In the genomic region with DNA sequence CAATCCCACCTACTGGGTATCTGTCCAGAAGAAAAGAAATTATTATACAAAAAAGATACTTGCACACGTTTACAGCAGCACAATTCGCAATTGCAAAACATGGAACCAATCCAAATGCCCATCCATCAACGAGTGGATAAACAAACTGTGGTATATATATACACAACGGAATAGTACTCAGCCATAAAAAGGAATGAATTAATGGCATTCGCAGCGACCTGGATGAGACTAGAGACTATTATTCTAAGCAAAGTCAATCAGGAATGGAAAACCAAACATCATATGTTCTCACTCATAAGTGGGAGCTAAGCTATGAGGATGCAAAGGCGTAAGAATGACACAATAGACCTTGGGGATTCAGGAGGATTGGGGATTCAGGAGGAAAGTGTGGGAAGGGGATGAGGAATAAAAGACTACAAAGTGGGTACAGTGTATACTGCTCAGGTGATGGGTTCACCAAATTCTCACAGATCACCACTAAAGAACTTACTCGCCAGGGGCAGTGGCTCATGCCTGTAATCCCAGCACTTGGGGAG, we compare ENCODE assay signal across 16 cellular contexts. TPM values are rescaled to one million over a fixed set of nuclear protein-coding genes. Genes with fewer than 3 reads are reported as not detected.
A peak's percentile ranks its signal among the peaks of the same experiment; 100 is the strongest.
DNase-seq lines count a peak whose midpoint lies in the region; ATAC-seq and TF ChIP-seq lines count a peak whose summit lies in the region.
"Had no signal": no experiment of that assay in that cellular context is flagged by ENCODE, and none has a peak within 500 bp of the region (broad histone marks: within the 10 kb centered on the region; RNA-seq: fewer than 3 reads in every experiment).

No MANE protein-coding gene starts in this region.

- no peaks in the 10 kb centered on the region for H3K9me3 ChIP-seq in CD4-positive, CD25-positive, alpha-beta regulatory T cell (ENCODE audit: control insufficient read depth in 2 of 2, low read length in 2 of 2)
- no peaks in the 10 kb centered on the region for H3K9me3 ChIP-seq in T-helper 17 cell (ENCODE audit: control insufficient read depth, low read length, poor library complexity, severe bottlenecking)
- no peaks in the 10 kb centered on the region for H3K9me3 ChIP-seq in naive thymus-derived CD4-positive, alpha-beta T cell (ENCODE audit: control insufficient read depth in 2 of 3, low read length in 3 of 3)
- no peaks in the 10 kb centered on the region for H3K9me3 ChIP-seq in right lobe of liver
- H3K9me3 ChIP-seq: BLaER1, HAP-1 had no signal

- no peak overlapping the region for H3K4me3 ChIP-seq in CD4-positive, CD25-positive, alpha-beta regulatory T cell (ENCODE audit: low read depth, low read length)
- H3K4me3 ChIP-seq in naive thymus-derived CD4-positive, alpha-beta T cell (ENCODE audit: low read length) = no peak overlapping the region
- no peak overlapping the region for H3K4me3 ChIP-seq in right lobe of liver
- H3K4me3 ChIP-seq: BLaER1, HAP-1 had no signal

- peaks cover 28% of the 10 kb centered on the region for H3K36me3 ChIP-seq in CD4-positive, CD25-positive, alpha-beta regulatory T cell (ENCODE audit: control insufficient read depth, insufficient read depth, low read length)
- H3K36me3 ChIP-seq in naive thymus-derived CD4-positive, alpha-beta T cell (ENCODE audit: control insufficient read depth in 2 of 3, insufficient read depth in 3 of 3, low read length in 3 of 3) = peaks cover 0 to 11% (median 0%) of the 10 kb centered on the region in 3 experiments
- H3K36me3 ChIP-seq in right lobe of liver = peaks cover 0 to 3% (median 0%) of the 10 kb centered on the region in 4 donors

- H3K27me3 ChIP-seq in CD4-positive, CD25-positive, alpha-beta regulatory T cell (ENCODE audit: control insufficient read depth, insufficient read depth, low read length) = no peaks in the 10 kb centered on the region
- no peaks in the 10 kb centered on the region for H3K27me3 ChIP-seq in naive thymus-derived CD4-positive, alpha-beta T cell (ENCODE audit: control insufficient read depth in 2 of 2, insufficient read depth in 2 of 2, low read length in 2 of 2)
- no peaks in the 10 kb centered on the region for H3K27me3 ChIP-seq in right lobe of liver
- H3K27me3 ChIP-seq: BLaER1 had no signal

- H3K4me1 ChIP-seq in CD4-positive, CD25-positive, alpha-beta regulatory T cell (ENCODE audit: control insufficient read depth, insufficient read depth, low read length, poor library complexity, severe bottlenecking) = peaks cover 8% of the 10 kb centered on the region
- peaks cover 2 to 7% of the 10 kb centered on the region in 2 donors for H3K4me1 ChIP-seq in naive thymus-derived CD4-positive, alpha-beta T cell (ENCODE audit: control insufficient read depth in 2 of 2, insufficient read depth in 2 of 2, low read length in 2 of 2)
- H3K4me1 ChIP-seq in right lobe of liver = peaks cover 0 to 12% (median 5%) of the 10 kb centered on the region in 4 donors
- H3K4me1 ChIP-seq: BLaER1, HAP-1 had no signal

- no peak for TF ChIP-seq POLR2A in right lobe of liver (IDR thresholded peaks at IDR 0.05)

- WGBS in right lobe of liver (ENCODE audit: insufficient coverage, low coverage, low lambda C conversion rate, missing lambda C conversion rate) = 73% methylated on average over 6 of the region's 8 CpGs

- no peaks in the 10 kb centered on the region for H3K27me3 Mint-ChIP-seq in T-helper 2 cell treated with Interferon-gamma antibody and Interleukin-4, amounts not matched to agents 5 μg/mL and 100 μg/mL, for 36 hours (ENCODE audit: low read depth)
- no peaks in the 10 kb centered on the region for H3K27me3 Mint-ChIP-seq in CD4-positive, CD25-positive, alpha-beta regulatory T cell
- no peaks in the 10 kb centered on the region for H3K27me3 Mint-ChIP-seq in T-helper 17 cell
- no peaks in the 10 kb centered on the region for H3K27me3 Mint-ChIP-seq in naive thymus-derived CD4-positive, alpha-beta T cell
- H3K27me3 Mint-ChIP-seq: IgD-negative memory B cell had no signal

- no peak overlapping the region for H3K4me3 Mint-ChIP-seq in T-helper 2 cell treated with Interferon-gamma antibody and Interleukin-4, amounts not matched to agents 5 μg/mL and 100 μg/mL, for 36 hours
- peak overlapping the region in 1 of 4 donors; percentile 36 for H3K4me3 Mint-ChIP-seq in CD4-positive, CD25-positive, alpha-beta regulatory T cell
- H3K4me3 Mint-ChIP-seq in T-helper 17 cell = no peak overlapping the region
- peak overlapping the region in 3 of 10 donors; percentile 18 to 45 (median 21) for H3K4me3 Mint-ChIP-seq in naive thymus-derived CD4-positive, alpha-beta T cell
- H3K4me3 Mint-ChIP-seq: HFFc6, IgD-negative memory B cell had no signal

- CTCF ChIA-PET in naive thymus-derived CD4-positive, alpha-beta T cell (lab: Charles Lee) = no interaction called here

- intact Hi-C loops in naive thymus-derived CD4-positive, alpha-beta T cell (cut with micrococcal nuclease) = no loop called here
- intact Hi-C loops in right lobe of liver (cut with DNase I) = no loop called here

- no peak overlapping the region for H3K27ac ChIP-seq in CD4-positive, CD25-positive, alpha-beta regulatory T cell (ENCODE audit: insufficient read depth, low read length, poor library complexity, severe bottlenecking)
- no peak overlapping the region for H3K27ac ChIP-seq in naive thymus-derived CD4-positive, alpha-beta T cell (ENCODE audit: low read depth, low read length)
- no peak overlapping the region for H3K27ac ChIP-seq in right lobe of liver
- H3K27ac ChIP-seq: BLaER1 had no signal

- ATAC-seq in CD4-positive, CD25-positive, alpha-beta regulatory T cell (ENCODE audit: low read depth in 2 of 2) = no peak
- no peak for ATAC-seq in T-helper 17 cell
- ATAC-seq in naive thymus-derived CD4-positive, alpha-beta T cell = no peak
- no peak for ATAC-seq in right lobe of liver
- ATAC-seq in GM19035 (IDR thresholded peaks at IDR 0.05; ENCODE audit: unreplicated experiment) = no peak

- POLR2A ChIA-PET in naive thymus-derived CD4-positive, alpha-beta T cell (lab: Charles Lee) = no interaction called here

- no peak for DNase-seq in T-helper 2 cell treated with Interferon-gamma antibody and Interleukin-4, amounts not matched to agents 5 μg/mL and 100 μg/mL, for 36 hours (ENCODE audit: low spot score)
- DNase-seq in T-helper 2 cell (no peak), T-helper 17 cell (no peak), right lobe of liver (no peak)
- no peak for DNase-seq in CD4-positive, CD25-positive, alpha-beta regulatory T cell
- no peak for DNase-seq in naive thymus-derived CD4-positive, alpha-beta T cell
- DNase-seq: 8988T, AML-193, DMS153, DMS79 treated with DMSO at 0.1 percent for 48 hours, EL, HFFc6 had no signal

- H3K27ac Mint-ChIP-seq in T-helper 2 cell treated with Interferon-gamma antibody and Interleukin-4, amounts not matched to agents 5 μg/mL and 100 μg/mL, for 36 hours = peak overlapping the region; percentile 71
- peak overlapping the region in 2 of 3 donors; percentile 16 to 80 for H3K27ac Mint-ChIP-seq in CD4-positive, CD25-positive, alpha-beta regulatory T cell
- peak overlapping the region; percentile 63 for H3K27ac Mint-ChIP-seq in T-helper 17 cell
- H3K27ac Mint-ChIP-seq in naive thymus-derived CD4-positive, alpha-beta T cell = peak overlapping the region in 6 of 9 donors; percentile 1 to 82 (median 37)
- H3K27ac Mint-ChIP-seq: HFFc6, IgD-negative memory B cell had no signal

- H3K4me1 Mint-ChIP-seq in T-helper 2 cell treated with Interferon-gamma antibody and Interleukin-4, amounts not matched to agents 5 μg/mL and 100 μg/mL, for 36 hours (ENCODE audit: low read depth) = peaks cover 14% of the 10 kb centered on the region
- H3K4me1 Mint-ChIP-seq in CD4-positive, CD25-positive, alpha-beta regulatory T cell = peaks cover 14 to 69% (median 37%) of the 10 kb centered on the region in 4 donors
- H3K4me1 Mint-ChIP-seq in T-helper 17 cell = peaks cover 37% of the 10 kb centered on the region
- peaks cover 12 to 50% (median 44%) of the 10 kb centered on the region in 7 donors for H3K4me1 Mint-ChIP-seq in naive thymus-derived CD4-positive, alpha-beta T cell

- peaks cover 41% of the 10 kb centered on the region for H3K36me3 Mint-ChIP-seq in T-helper 2 cell treated with Interferon-gamma antibody and Interleukin-4, amounts not matched to agents 5 μg/mL and 100 μg/mL, for 36 hours (ENCODE audit: low read depth)
- peaks cover 14% of the 10 kb centered on the region for H3K36me3 Mint-ChIP-seq in CD4-positive, CD25-positive, alpha-beta regulatory T cell
- no peaks in the 10 kb centered on the region for H3K36me3 Mint-ChIP-seq in T-helper 17 cell (ENCODE audit: low read depth)
- peaks cover 0 to 25% (median 14%) of the 10 kb centered on the region in 5 donors for H3K36me3 Mint-ChIP-seq in naive thymus-derived CD4-positive, alpha-beta T cell

- H3K9me3 Mint-ChIP-seq in T-helper 2 cell treated with Interferon-gamma antibody and Interleukin-4, amounts not matched to agents 5 μg/mL and 100 μg/mL, for 36 hours = no peaks in the 10 kb centered on the region
- no peaks in the 10 kb centered on the region for H3K9me3 Mint-ChIP-seq in CD4-positive, CD25-positive, alpha-beta regulatory T cell
- H3K9me3 Mint-ChIP-seq in naive thymus-derived CD4-positive, alpha-beta T cell = peaks cover 0 to 2% (median 0%) of the 10 kb centered on the region in 11 donors
- H3K9me3 Mint-ChIP-seq: HFFc6 had no signal

- no peak for TF ChIP-seq CTCF in right lobe of liver (IDR thresholded peaks at IDR 0.05)

RNA-seq across cellular contexts. Expression of a gene that starts 21.0 kb away (rescaled TPM):
- total RNA-seq in CD4-positive, CD25-positive, alpha-beta regulatory T cell = 252 TPM
- polyA plus RNA-seq in CD4-positive, CD25-positive, alpha-beta regulatory T cell = 10 to 100 TPM; 78.7 to 93.7 (median 83.1) TPM
- total RNA-seq in T-helper 17 cell = 100 to 1,000 TPM; 213 to 224 TPM
- 100 to 1,000 TPM; 216 to 249 (median 236) TPM for total RNA-seq in naive thymus-derived CD4-positive, alpha-beta T cell
- 100 to 1,000 TPM in 1 of 2 donors, 10 to 100 TPM in 1; 81.2 to 114 TPM for polyA plus RNA-seq in naive thymus-derived CD4-positive, alpha-beta T cell
- total RNA-seq in right lobe of liver = 10 to 100 TPM; 53.8 to 74.9 (median 65.5) TPM
